22 cellular contexts compared by ENCODE assay signal in genomic region chr3:96319176-96319575, GRCh38.
"Had no signal": no experiment of that assay in that cellular context is flagged by ENCODE, and none has a peak within 500 bp of the region (broad histone marks: within the 10 kb centered on the region; RNA-seq: fewer than 3 reads in every experiment).

No MANE protein-coding gene starts in this region.

- H3K4me1 ChIP-seq: left lung, pancreas, spleen, stomach, upper lobe of right lung had no signal

- H3K4me3 ChIP-seq: coronary artery, left lung, mucosa of descending colon, pancreas, spleen, stomach, thoracic aorta, upper lobe of right lung had no signal

- H3K4me1 Mint-ChIP-seq: central memory CD8-positive, alpha-beta T cell; memory B cell; naive thymus-derived CD4-positive, alpha-beta T cell had no signal

- H3K36me3 Mint-ChIP-seq: activated naive CD8-positive, alpha-beta T cell; brain; memory B cell; naive thymus-derived CD4-positive, alpha-beta T cell; WTC11 had no signal

- H3K27ac ChIP-seq: coronary artery, left lung, pancreas, spleen, stomach, thoracic aorta, upper lobe of right lung had no signal

- DNase-seq: activated CD4-positive, alpha-beta T cell treated with anti-CD3 and anti-CD28 coated beads for 48 hours; activated CD8-positive, alpha-beta T cell treated with anti-CD3 and anti-CD28 coated beads for 36 hours; activated effector memory CD4-positive, alpha-beta T cell treated with anti-CD3 and anti-CD28 coated beads, Interleukin-2, amount 50 U/mL, for 16 hours; activated T-cell treated with anti-CD3 and anti-CD28 coated beads, Interleukin-2, amount 50 U/mL, for 4 hours; effector CD4-positive, alpha-beta T cell; islet precursor cell; left lung; mucosa of descending colon; naive thymus-derived CD4-positive, alpha-beta T cell; pancreas; spleen; stimulated activated CD4-positive, alpha-beta T cell treated with anti-CD3 and anti-CD28 coated beads, Interleukin-1b, Interleukin-23, amount 100 ng/mL, for 48 hours; stomach; upper lobe of right lung had no signal

- H3K27me3 ChIP-seq: left lung, pancreas, spleen, stomach, upper lobe of right lung had no signal

- H3K4me3 Mint-ChIP-seq: activated CD8-positive, alpha-beta T cell treated with anti-CD3 and anti-CD28 coated beads for 36 hours; activated naive CD8-positive, alpha-beta T cell; activated T-cell treated with anti-CD3 and anti-CD28 coated beads, Interleukin-2, amount 50 U/mL, for 4 hours; brain; central memory CD8-positive, alpha-beta T cell; memory B cell; naive thymus-derived CD4-positive, alpha-beta T cell; WTC11 had no signal

- ATAC-seq: activated CD8-positive, alpha-beta T cell treated with anti-CD3 and anti-CD28 coated beads for 36 hours; activated T-cell treated with anti-CD3 and anti-CD28 coated beads, Interleukin-2, amount 50 U/mL, for 4 hours; left lung; mucosa of descending colon; naive thymus-derived CD4-positive, alpha-beta T cell; pancreas; sciatic nerve; upper lobe of right lung; WTC11 had no signal

- H3K27ac Mint-ChIP-seq: activated CD8-positive, alpha-beta T cell treated with anti-CD3 and anti-CD28 coated beads for 36 hours; activated naive CD8-positive, alpha-beta T cell; memory B cell; naive thymus-derived CD4-positive, alpha-beta T cell; WTC11 had no signal
